8 cellular contexts compared by ENCODE assay signal in genomic region chr17:3965123-3965800, GRCh38. TPM values are rescaled to one million over a fixed set of nuclear protein-coding genes. Genes with fewer than 3 reads are reported as not detected.
DNase-seq lines count a peak whose midpoint lies in the region; ATAC-seq, FAIRE-seq and TF ChIP-seq lines count a peak whose summit lies in the region.

No MANE protein-coding gene starts in this region.

- DNase-seq in GM12891 (ENCODE audit: insufficient read length, low spot score) (peak; percentile 67), SIG-M5 (lab: John Stamatoyannopoulos, UW) (peak; percentile 35), left cardiac atrium (peak; percentile 75), retinal pigment epithelial cell (ENCODE audit: low read depth) (no peak), NCI-H446 treated with DMSO at 0.1 percent for 48 hours (lab: John Stamatoyannopoulos, UW) (no peak)
- peak; percentile 47 for DNase-seq in activated gamma-delta T cell treated with anti-CD3 and anti-CD28 coated beads, Interleukin-2, amount 50 U/mL, for 16 hours (ENCODE audit: low read depth)

- intact Hi-C loops in left cardiac atrium (cut with DNase I): no loop called here

- no peak for TF ChIP-seq CTCF in retinal pigment epithelial cell (conservative IDR thresholded peaks at IDR 0.05; ENCODE audit: low read depth, low read length)

- TF ChIP-seq RAD21 in Ishikawa (IDR thresholded peaks at IDR 0.05; ENCODE audit: low read depth): no peak; the same call in 1 of the 2 replicates

- TF ChIP-seq POLR2A in GM12891 (IDR thresholded peaks at IDR 0.05; ENCODE audit: low read depth, low read length): no peak

- TF ChIP-seq EP300 in Ishikawa (IDR thresholded peaks at IDR 0.05; ENCODE audit: borderline replicate concordance): no peak

- peak; percentile 98 for FAIRE-seq in GM12891 (lab: Jason Lieb, UNC)

- H3K4me3 ChIP-seq in retinal pigment epithelial cell (ENCODE audit: low read length): peak overlapping the region; percentile 20

- ATAC-seq in left cardiac atrium (peak; percentile 60 to 81), HG03039 (IDR thresholded peaks at IDR 0.05; ENCODE audit: unreplicated experiment) (no peak)

TF ChIP-seq in GM12891, 5 proteins besides CTCF, POLR2A, EP300 and RAD21:
- TF ChIP-seq PAX5 (IDR thresholded peaks at IDR 0.05; ENCODE audit: insufficient read depth, low read length, severe bottlenecking) (no peak), POU2F2 (IDR thresholded peaks at IDR 0.05; ENCODE audit: low read depth, low read length) (no peak), SPI1 (IDR thresholded peaks at IDR 0.05; ENCODE audit: low read depth, low read length) (peak; percentile 64; the same call in 1 of the 2 replicates)

TF ChIP-seq in Ishikawa, 13 proteins besides CTCF, POLR2A, EP300 and RAD21:
- TF ChIP-seq TAF1 (IDR thresholded peaks at IDR 0.05; ENCODE audit: low read depth): 0 out of 2 replicates have a peak, but pooled peaks have one; percentile 8
- TF ChIP-seq, protein P1, sequence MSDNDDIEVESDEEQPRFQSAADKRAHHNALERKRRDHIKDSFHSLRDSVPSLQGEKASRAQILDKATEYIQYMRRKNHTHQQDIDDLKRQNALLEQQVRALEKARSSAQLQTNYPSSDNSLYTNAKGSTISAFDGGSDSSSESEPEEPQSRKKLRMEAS (IDR thresholded peaks at IDR 0.05): no peak

RNA-seq across cellular contexts. Expression of gene ATP2A3, which starts 1.0 kb away (rescaled TPM):
- polyA plus RNA-seq in GM12891 (2012; ENCODE audit: low read depth, missing spikeins): 30.8 TPM
- 10 to 100 TPM in 1 of 2 donors, 1 to 10 TPM in 1; 8.6 to 12.0 TPM for total RNA-seq in left cardiac atrium

RNA-seq across cellular contexts. Expression of gene P2RX1, which starts 49.0 kb away (rescaled TPM):
- polyA plus RNA-seq in GM12891 (2012; ENCODE audit: low read depth, missing spikeins): 1.1 TPM
- total RNA-seq in left cardiac atrium: 1 to 10 TPM in 1 of 2 donors, under 1 TPM in 1; 0.62 to 3.5 TPM

Comparison
In these comparisons a context has a peak if more than half of its experiments do, and no peak if none do; other contexts are left out.
1. DNase-seq: peak in GM12891 (single experiment), SIG-M5 (single experiment), activated gamma-delta T cell treated with anti-CD3 and anti-CD28 coated beads, Interleukin-2, amount 50 U/mL, for 16 hours (single experiment) and left cardiac atrium (single experiment); none in retinal pigment epithelial cell (single experiment) and NCI-H446 treated with DMSO at 0.1 percent for 48 hours (single experiment).